In genomic region chr1:45557422-45557944, GRCh38 we compare ENCODE assay signal across 2 cellular contexts.
TF ChIP-seq lines count a peak whose summit lies in the region.

No MANE protein-coding gene starts in this region.

TF ChIP-seq in HEK293, 187 proteins besides CTCF, POLR2A, EP300 and RAD21 (continues in another document):
- TF ChIP-seq RBAK (tag by site-specific recombination; IDR thresholded peaks at IDR 0.05): no peak
- no peak for TF ChIP-seq ZNF558 (tag by site-specific recombination; IDR thresholded peaks at IDR 0.05)
- TF ChIP-seq ZNF610 (tag by site-specific recombination; IDR thresholded peaks at IDR 0.05; ENCODE audit: borderline replicate concordance): no peak
- peak; percentile 40 for TF ChIP-seq SP7 (tag by site-specific recombination; IDR thresholded peaks at IDR 0.05)
- no peak for TF ChIP-seq KLF7 (tag by site-specific recombination; IDR thresholded peaks at IDR 0.05; ENCODE audit: borderline replicate concordance)
- no peak for TF ChIP-seq ZNF529 (tag by site-specific recombination; IDR thresholded peaks at IDR 0.05; ENCODE audit: insufficient replicate concordance)
- no peak for TF ChIP-seq ZNF335 (tag by site-specific recombination; conservative IDR thresholded peaks at IDR 0.05)
- TF ChIP-seq ZNF24 (tag by site-specific recombination; IDR thresholded peaks at IDR 0.05): no peak
- TF ChIP-seq ZNF2 (tag by site-specific recombination; IDR thresholded peaks at IDR 0.05): no peak
- no peak for TF ChIP-seq ZNF626 (tag by site-specific recombination; IDR thresholded peaks at IDR 0.05)
- TF ChIP-seq ZFP69B (tag by site-specific recombination; IDR thresholded peaks at IDR 0.05): no peak
- no peak for TF ChIP-seq PRDM2 (tag by site-specific recombination; IDR thresholded peaks at IDR 0.05; ENCODE audit: borderline replicate concordance)
- TF ChIP-seq, protein P1, sequence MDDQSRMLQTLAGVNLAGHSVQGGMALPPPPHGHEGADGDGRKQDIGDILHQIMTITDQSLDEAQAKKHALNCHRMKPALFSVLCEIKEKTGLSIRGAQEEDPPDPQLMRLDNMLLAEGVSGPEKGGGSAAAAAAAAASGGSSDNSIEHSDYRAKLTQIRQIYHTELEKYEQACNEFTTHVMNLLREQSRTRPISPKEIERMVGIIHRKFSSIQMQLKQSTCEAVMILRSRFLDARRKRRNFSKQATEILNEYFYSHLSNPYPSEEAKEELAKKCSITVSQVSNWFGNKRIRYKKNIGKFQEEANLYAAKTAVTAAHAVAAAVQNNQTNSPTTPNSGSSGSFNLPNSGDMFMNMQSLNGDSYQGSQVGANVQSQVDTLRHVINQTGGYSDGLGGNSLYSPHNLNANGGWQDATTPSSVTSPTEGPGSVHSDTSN (CRISPR knock-in tag; IDR thresholded peaks at IDR 0.05): no peak
- no peak for TF ChIP-seq ZNF23 (tag by site-specific recombination; IDR thresholded peaks at IDR 0.05; ENCODE audit: borderline replicate concordance)
- peak; percentile 63 for TF ChIP-seq ZIC2 (tag by site-specific recombination; IDR thresholded peaks at IDR 0.05)
- TF ChIP-seq, protein P2, sequence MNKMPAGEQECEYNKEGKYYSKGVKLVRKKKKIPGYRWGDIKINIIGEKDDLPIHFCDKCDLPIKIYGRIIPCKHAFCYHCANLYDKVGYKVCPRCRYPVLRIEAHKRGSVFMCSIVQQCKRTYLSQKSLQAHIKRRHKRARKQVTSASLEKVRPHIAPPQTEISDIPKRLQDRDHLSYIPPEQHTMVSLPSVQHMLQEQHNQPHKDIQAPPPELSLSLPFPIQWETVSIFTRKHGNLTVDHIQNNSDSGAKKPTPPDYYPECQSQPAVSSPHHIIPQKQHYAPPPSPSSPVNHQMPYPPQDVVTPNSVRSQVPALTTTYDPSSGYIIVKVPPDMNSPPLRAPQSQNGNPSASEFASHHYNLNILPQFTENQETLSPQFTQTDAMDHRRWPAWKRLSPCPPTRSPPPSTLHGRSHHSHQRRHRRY (tag by site-specific recombination; IDR thresholded peaks at IDR 0.05): no peak
- no peak for TF ChIP-seq ZNF311 (tag by site-specific recombination; IDR thresholded peaks at IDR 0.05; ENCODE audit: borderline replicate concordance)
- TF ChIP-seq, protein P3, sequence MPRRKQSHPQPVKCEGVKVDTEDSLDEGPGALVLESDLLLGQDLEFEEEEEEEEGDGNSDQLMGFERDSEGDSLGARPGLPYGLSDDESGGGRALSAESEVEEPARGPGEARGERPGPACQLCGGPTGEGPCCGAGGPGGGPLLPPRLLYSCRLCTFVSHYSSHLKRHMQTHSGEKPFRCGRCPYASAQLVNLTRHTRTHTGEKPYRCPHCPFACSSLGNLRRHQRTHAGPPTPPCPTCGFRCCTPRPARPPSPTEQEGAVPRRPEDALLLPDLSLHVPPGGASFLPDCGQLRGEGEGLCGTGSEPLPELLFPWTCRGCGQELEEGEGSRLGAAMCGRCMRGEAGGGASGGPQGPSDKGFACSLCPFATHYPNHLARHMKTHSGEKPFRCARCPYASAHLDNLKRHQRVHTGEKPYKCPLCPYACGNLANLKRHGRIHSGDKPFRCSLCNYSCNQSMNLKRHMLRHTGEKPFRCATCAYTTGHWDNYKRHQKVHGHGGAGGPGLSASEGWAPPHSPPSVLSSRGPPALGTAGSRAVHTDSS (tag by site-specific recombination; IDR thresholded peaks at IDR 0.05): no peak
- no peak for TF ChIP-seq ZNF266 (tag by site-specific recombination; IDR thresholded peaks at IDR 0.05; ENCODE audit: low read depth)
- TF ChIP-seq ZNF391 (tag by site-specific recombination; IDR thresholded peaks at IDR 0.05; ENCODE audit: borderline replicate concordance, low read depth): no peak
- peak; percentile 92 for TF ChIP-seq ZSCAN16 (tag by site-specific recombination; IDR thresholded peaks at IDR 0.05)
- no peak for TF ChIP-seq KLF9 (tag by site-specific recombination; IDR thresholded peaks at IDR 0.05; ENCODE audit: low read depth)
- no peak for TF ChIP-seq ZBTB7A (tag by site-specific recombination; IDR thresholded peaks at IDR 0.05; ENCODE audit: low read depth)
- no peak for TF ChIP-seq ZNF10 (tag by site-specific recombination; IDR thresholded peaks at IDR 0.05)

TF ChIP-seq in GM12878, 131 proteins besides CTCF, POLR2A, EP300 and RAD21:
- TF ChIP-seq NR2C1 (IDR thresholded peaks at IDR 0.05): no peak
- TF ChIP-seq CREM (IDR thresholded peaks at IDR 0.05; ENCODE audit: low read depth): no peak
- no peak for TF ChIP-seq KAT2A (conservative IDR thresholded peaks at IDR 0.05; ENCODE audit: control insufficient read depth, low read depth, low read length)
- no peak for TF ChIP-seq SP1 (IDR thresholded peaks at IDR 0.05; ENCODE audit: low read depth, low read length)
- TF ChIP-seq RUNX3 (IDR thresholded peaks at IDR 0.05; ENCODE audit: low read length): 0 out of 2 replicates have a peak, but pooled peaks have one; percentile 17
- no peak for TF ChIP-seq ZNF217 (IDR thresholded peaks at IDR 0.05)
- peak; percentile 71 for TF ChIP-seq NR2F1 (conservative IDR thresholded peaks at IDR 0.05)
- TF ChIP-seq YBX1 (IDR thresholded peaks at IDR 0.05): no peak
- no peak for TF ChIP-seq PAX8 (IDR thresholded peaks at IDR 0.05)
- 0 out of 2 replicates have a peak, but pooled peaks have one; percentile 45 for TF ChIP-seq IKZF1 (conservative IDR thresholded peaks at IDR 0.05)
